In genomic region chr10:8923096-8923495, GRCh38 we compare ENCODE assay signal across 7 cellular contexts.
"Had no signal": no experiment of that assay in that cellular context is flagged by ENCODE, and none has a peak within 500 bp of the region (broad histone marks: within the 10 kb centered on the region; RNA-seq: fewer than 3 reads in every experiment).

No MANE protein-coding gene starts in this region.

- H3K4me3 ChIP-seq: K562 had no signal

- DNase-seq: IMR-90, KBM-7 had no signal

- H3K27ac Mint-ChIP-seq: IgD-negative memory B cell had no signal

- FAIRE-seq: HepG2, HTR-8/SVneo, K562 had no signal

- H3K27me3 Mint-ChIP-seq: IgD-negative memory B cell had no signal

- H3K36me3 Mint-ChIP-seq: IgD-negative memory B cell had no signal

- H3K4me3 Mint-ChIP-seq: IgD-negative memory B cell had no signal

- H3K4me1 Mint-ChIP-seq: IgD-negative memory B cell had no signal

- H3K27ac ChIP-seq: HL-60 had no signal
